7 cellular contexts compared by ENCODE assay signal in the genomic region with DNA sequence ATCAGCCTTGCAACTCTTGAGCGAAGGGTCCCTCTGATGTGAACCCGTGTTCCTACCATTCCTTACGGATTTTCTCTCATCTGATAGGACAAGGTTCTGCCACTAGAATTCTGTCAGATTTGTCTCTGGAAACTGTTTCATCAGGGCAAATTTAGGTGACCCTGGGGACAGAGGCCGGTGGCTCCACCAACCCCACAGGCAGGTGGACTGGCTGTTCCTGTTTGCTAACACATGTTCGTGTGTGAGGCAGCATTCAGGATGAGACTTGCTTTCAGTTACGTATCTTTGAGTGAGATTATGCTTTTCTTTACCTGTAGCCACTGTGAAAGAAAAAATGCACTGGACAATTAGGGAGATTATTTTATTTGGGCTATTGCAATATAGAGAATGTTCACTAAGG.
"Had no signal": no experiment of that assay in that cellular context is flagged by ENCODE, and none has a peak within 500 bp of the region (broad histone marks: within the 10 kb centered on the region; RNA-seq: fewer than 3 reads in every experiment).

No MANE protein-coding gene starts in this region.

- H3K27ac ChIP-seq: HL-60 had no signal

- H3K4me2 ChIP-seq: GM23338 had no signal

- FAIRE-seq: H1, H54 had no signal

- ATAC-seq: GM23338 had no signal

- DNase-seq: H9, HCEC 1CT, KBM-7 had no signal

- H2AFZ ChIP-seq: GM23338 had no signal

- H3K4me3 ChIP-seq: GM23338 had no signal
